Comparison of ENCODE assay signal across 8 cellular contexts in the genomic region with DNA sequence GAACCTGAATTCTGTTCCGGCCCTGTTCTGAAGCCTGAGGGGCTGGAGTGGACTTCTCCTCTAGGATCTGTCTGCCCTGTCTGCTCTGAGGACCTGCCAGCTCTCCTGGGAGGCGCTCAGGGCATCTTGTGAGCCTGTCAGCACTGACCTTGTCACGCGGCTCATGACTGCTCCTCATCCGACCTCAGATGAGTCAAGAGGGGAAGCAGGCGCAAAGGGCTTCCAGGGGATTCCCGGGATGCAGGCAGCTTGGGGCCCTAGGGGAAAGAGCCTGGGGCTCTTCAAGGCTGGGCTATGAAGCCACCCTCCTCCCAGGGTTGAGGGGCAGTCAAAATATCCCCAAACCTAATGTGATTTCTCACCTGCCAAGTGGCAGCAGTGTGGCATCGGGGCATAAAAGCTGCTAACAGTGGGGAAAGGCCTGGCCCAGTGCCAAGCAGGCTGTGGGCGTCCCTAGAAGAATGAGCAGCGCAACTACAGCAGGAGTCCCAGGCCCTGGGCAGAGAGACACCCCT. TPM values are rescaled to one million over a fixed set of nuclear protein-coding genes. Genes with fewer than 3 reads are reported as not detected.
DNase-seq lines count a peak whose midpoint lies in the region; ATAC-seq and TF ChIP-seq lines count a peak whose summit lies in the region.

No MANE protein-coding gene starts in this region.

- no peaks in the 10 kb centered on the region for H3K9me3 Mint-ChIP-seq in GM23338
- no peaks in the 10 kb centered on the region for H3K9me3 Mint-ChIP-seq in osteocyte (ENCODE audit: unreplicated experiment)

- H3K4me1 ChIP-seq in GM23338 (ENCODE audit: insufficient read depth) (peaks cover 9% of the 10 kb centered on the region), esophagus squamous epithelium (peaks cover 22 to 31% (median 27%) of the 10 kb centered on the region in 3 donors), upper lobe of left lung (peaks cover 14 to 28% (median 21%) of the 10 kb centered on the region in 4 donors)

- peaks cover 16% of the 10 kb centered on the region for H3K4me1 Mint-ChIP-seq in GM23338
- peaks cover 36% of the 10 kb centered on the region for H3K4me1 Mint-ChIP-seq in osteocyte (ENCODE audit: unreplicated experiment)

- no peaks in the 10 kb centered on the region for H3K79me2 ChIP-seq in GM23338 (replicated peaks; ENCODE audit: insufficient read depth)

- H3K27ac Mint-ChIP-seq in GM23338 (no peak overlapping the region), osteocyte (ENCODE audit: unreplicated experiment) (peak overlapping the region; percentile 84)

- intact Hi-C loops in esophagus squamous epithelium (cut with DNase I): no loop called here

- no peaks in the 10 kb centered on the region for H3K36me3 Mint-ChIP-seq in GM23338 (ENCODE audit: low read depth)
- no peaks in the 10 kb centered on the region for H3K36me3 Mint-ChIP-seq in osteocyte (ENCODE audit: unreplicated experiment)

- H3K27ac ChIP-seq in GM23338 (ENCODE audit: low read depth) (no peak overlapping the region), esophagus squamous epithelium (peak overlapping the region; percentile 30 to 82 (median 56)), upper lobe of left lung (peak overlapping the region; percentile 70 to 82 (median 78))

- no peak overlapping the region for H3K4me3 ChIP-seq in GM23338
- H3K4me3 ChIP-seq in esophagus squamous epithelium: no peak overlapping the region
- no peak overlapping the region for H3K4me3 ChIP-seq in upper lobe of left lung

- H3F3A ChIP-seq in GM23338 (replicated peaks; ENCODE audit: low read depth): 0 out of 2 replicates have a peak, but pooled peaks cover 4% of the 10 kb centered on the region

- H2AFZ ChIP-seq in GM23338: peak overlapping the region; percentile 47; the same call in 1 of the 2 replicates

- TF ChIP-seq POLR2A in esophagus squamous epithelium (IDR thresholded peaks at IDR 0.05): peak in 1 of 4 donors; percentile 23
- peak in 1 of 4 donors; percentile 70 for TF ChIP-seq POLR2A in upper lobe of left lung (IDR thresholded peaks at IDR 0.05)

- WGBS in esophagus squamous epithelium, 2 donors: 24 to 25% methylated on average over 4 to 6 of the region's 10 CpGs
- 15 to 52% methylated on average over 3 to 10 of the region's 10 CpGs for WGBS in upper lobe of left lung, 2 donors

- TF ChIP-seq EP300 in upper lobe of left lung (IDR thresholded peaks at IDR 0.05): peak in 1 of 4 donors; percentile 36

- DNase-seq in ELR (ENCODE audit: low read depth): peak; percentile 98
- no peak for DNase-seq in GM23338 (ENCODE audit: low spot score)
- peak; percentile 91 for DNase-seq in NCI-H226
- DNase-seq in activated T-cell treated with anti-CD3 and anti-CD28 coated beads, Interleukin-2, amount 50 U/mL, for 1 hour: peak; percentile 73
- DNase-seq in esophagus squamous epithelium (lab: John Stamatoyannopoulos, UW): no peak
- DNase-seq in osteocyte (ENCODE audit: extremely low spot score, unreplicated experiment): no peak
- DNase-seq in upper lobe of left lung: peak in 1 of 2 donors; percentile 90

- H3K4me2 ChIP-seq in GM23338: no peak overlapping the region

- H3K9me2 ChIP-seq in GM23338 (ENCODE audit: insufficient read depth): no peaks in the 10 kb centered on the region

- H3K27me3 Mint-ChIP-seq in GM23338 (ENCODE audit: insufficient read depth, low read depth, poor library complexity) (peaks cover 11% of the 10 kb centered on the region), osteocyte (ENCODE audit: unreplicated experiment) (no peaks in the 10 kb centered on the region)

- no peaks in the 10 kb centered on the region for H3K27me3 ChIP-seq in GM23338 (ENCODE audit: insufficient read depth)
- no peaks in the 10 kb centered on the region for H3K27me3 ChIP-seq in esophagus squamous epithelium
- H3K27me3 ChIP-seq in upper lobe of left lung: no peaks in the 10 kb centered on the region

- no peaks in the 10 kb centered on the region for H3K9me3 ChIP-seq in esophagus squamous epithelium
- H3K9me3 ChIP-seq in upper lobe of left lung: no peaks in the 10 kb centered on the region

- TF ChIP-seq CTCF in GM23338 (conservative IDR thresholded peaks at IDR 0.05; ENCODE audit: low read depth in 2 of 2): no peak
- TF ChIP-seq CTCF in esophagus squamous epithelium (IDR thresholded peaks at IDR 0.05): no peak
- no peak for TF ChIP-seq CTCF in osteocyte (IDR thresholded peaks at IDR 0.05)
- no peak for TF ChIP-seq CTCF in upper lobe of left lung (IDR thresholded peaks at IDR 0.05)

- H4K20me1 ChIP-seq in GM23338 (replicated peaks; ENCODE audit: insufficient read depth): no peaks in the 10 kb centered on the region

- no peaks in the 10 kb centered on the region for H3K36me3 ChIP-seq in GM23338 (ENCODE audit: insufficient read depth)
- H3K36me3 ChIP-seq in esophagus squamous epithelium: no peaks in the 10 kb centered on the region
- no peaks in the 10 kb centered on the region for H3K36me3 ChIP-seq in upper lobe of left lung

- ATAC-seq in GM23338 (peak; percentile 82), upper lobe of left lung (ENCODE audit: low FRiP score in 2 of 2) (peak; percentile 79 to 88), HG02840 (IDR thresholded peaks at IDR 0.05; ENCODE audit: low FRiP score, unreplicated experiment) (no peak)

- no peak overlapping the region for H3K4me3 Mint-ChIP-seq in GM23338
- H3K4me3 Mint-ChIP-seq in osteocyte (ENCODE audit: unreplicated experiment): no peak overlapping the region

TF ChIP-seq in GM23338, 12 proteins besides CTCF, POLR2A, EP300 and RAD21:
- no peak for TF ChIP-seq ZNF331 (CRISPR knock-in tag; IDR thresholded peaks at IDR 0.05; ENCODE audit: low read depth)
- TF ChIP-seq NANOG (IDR thresholded peaks at IDR 0.05; ENCODE audit: borderline replicate concordance): no peak
- no peak for TF ChIP-seq EZH2 (IDR thresholded peaks at IDR 0.05; ENCODE audit: low read depth, unreplicated experiment)
- no peak for TF ChIP-seq ZNF114 (CRISPR knock-in tag; IDR thresholded peaks at IDR 0.05)
- no peak for TF ChIP-seq POLR2AphosphoS5 (IDR thresholded peaks at IDR 0.05; ENCODE audit: low read depth)
- TF ChIP-seq JUNB (IDR thresholded peaks at IDR 0.05; ENCODE audit: unreplicated experiment): no peak

RNA-seq across cellular contexts. Expression of a gene that starts 27.6 kb away (rescaled TPM):
- total RNA-seq in GM23338 (2014; rRNA removed; shearing (Covaris generic)): 8.7 and 9.3 TPM in 2 replicates
- 5.8 and 6.7 TPM in 2 replicates for polyA plus RNA-seq in GM23338 (2016; fragmentation: Nextera tagmentation; extraction: Ambion mirVana)
- 1 to 10 TPM in 3 of 4 donors, under 1 TPM in 1; 0.45 to 7.8 (median 2.4) TPM for total RNA-seq in esophagus squamous epithelium
- 4.6 and 5.7 TPM in 2 replicates for total RNA-seq in osteocyte
- 10 to 100 TPM in 2 of 6 donors, 1 to 10 TPM in 4; 4.8 to 13.1 (median 6.2) TPM for total RNA-seq in upper lobe of left lung

RNA-seq across cellular contexts. Expression of a gene that starts 42.3 kb away (rescaled TPM):
- total RNA-seq in GM23338 (2014; rRNA removed; shearing (Covaris generic)): 27.8 and 29.4 TPM in 2 replicates
- polyA plus RNA-seq in GM23338 (2016; fragmentation: Nextera tagmentation; extraction: Ambion mirVana): 9.0 TPM in 2 replicates
- total RNA-seq in esophagus squamous epithelium: 10 to 100 TPM in 1 of 4 donors, 1 to 10 TPM in 3; 5.6 to 18.3 (median 7.2) TPM
- total RNA-seq in osteocyte: 24.5 and 24.7 TPM in 2 replicates
- 10 to 100 TPM; 21.9 to 83.0 (median 51.3) TPM for total RNA-seq in upper lobe of left lung

RNA-seq across cellular contexts. Expression of a gene that starts 58.6 kb away (rescaled TPM):
- total RNA-seq in GM23338 (2014; rRNA removed; shearing (Covaris generic)): 193 and 200 TPM in 2 replicates
- polyA plus RNA-seq in GM23338 (2016; fragmentation: Nextera tagmentation; extraction: Ambion mirVana): 106 and 116 TPM in 2 replicates
- total RNA-seq in esophagus squamous epithelium: 10 to 100 TPM in 1 of 4 donors, 1 to 10 TPM in 3; 1.8 to 17.5 (median 3.8) TPM
- total RNA-seq in osteocyte: 4.2 and 4.8 TPM in 2 replicates
- total RNA-seq in upper lobe of left lung: 1 to 10 TPM in 4 of 6 donors, under 1 TPM in 2; 0.61 to 6.2 (median 1.1) TPM

Comparison
In these comparisons a context has a peak if more than half of its experiments do, and no peak if none do; other contexts are left out.
1. DNase-seq: peak in ELR (single experiment), NCI-H226 (single experiment) and activated T-cell treated with anti-CD3 and anti-CD28 coated beads, Interleukin-2, amount 50 U/mL, for 1 hour (single experiment); none in GM23338 (single experiment), esophagus squamous epithelium (single experiment) and osteocyte (single experiment).
2. RNA of a gene that starts 58.6 kb away (total RNA-seq): 193 to 200 TPM in GM23338; 1.8 to 17.5 TPM in esophagus squamous epithelium, 4.2 to 4.8 TPM in osteocyte and 0.61 to 6.2 TPM in upper lobe of left lung; every median in the first group is over 10 times any median in the second.